ENCODE assay signal across 8 cellular contexts in the genomic region with DNA sequence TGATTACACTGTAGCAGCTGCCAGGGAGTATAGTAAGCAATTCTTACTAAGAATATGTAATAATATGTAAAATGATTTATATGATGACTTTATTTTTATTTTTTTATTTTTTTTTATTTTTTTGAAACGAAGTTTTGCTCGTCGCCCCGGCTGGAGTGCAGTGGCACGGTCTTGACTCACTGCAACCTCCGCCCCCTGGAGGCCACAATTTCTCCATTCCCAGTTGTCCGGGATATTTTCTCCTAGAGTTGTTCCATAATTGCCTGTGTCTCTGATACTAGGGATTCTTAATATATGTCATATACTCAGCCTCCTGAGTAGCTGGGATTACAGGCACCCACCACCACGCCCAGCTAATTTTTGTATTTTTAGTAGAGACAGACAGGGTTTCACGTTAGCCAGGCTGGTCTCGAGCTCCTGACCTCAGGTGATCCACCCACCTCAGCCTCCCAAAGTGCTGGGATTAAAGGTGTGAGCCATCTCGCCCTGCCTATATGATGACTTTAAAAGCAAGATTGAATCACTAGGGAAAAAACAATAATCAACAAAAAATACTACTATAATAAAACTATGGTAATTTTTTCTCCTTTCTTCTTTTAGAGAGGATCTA. TPM values are rescaled to one million over a fixed set of nuclear protein-coding genes. Genes with fewer than 3 reads are reported as not detected.
DNase-seq lines count a peak whose midpoint lies in the region; ATAC-seq and TF ChIP-seq lines count a peak whose summit lies in the region.

No MANE protein-coding gene starts in this region.

- no peaks in the 10 kb centered on the region for H3K9me3 ChIP-seq in KOPT-K1 (ENCODE audit: insufficient read depth, low read length, poor library complexity, severe bottlenecking)
- no peaks in the 10 kb centered on the region for H3K9me3 ChIP-seq in hepatocyte (ENCODE audit: low read depth)
- H3K9me3 ChIP-seq in thoracic aorta, result no peaks in the 10 kb centered on the region

- H3K27me3 ChIP-seq in hepatocyte, result no peaks in the 10 kb centered on the region
- no peaks in the 10 kb centered on the region for H3K27me3 ChIP-seq in thoracic aorta (replicated peaks; ENCODE audit: insufficient read depth)

- no peak overlapping the region for H3K4me3 ChIP-seq in hepatocyte
- H3K4me3 ChIP-seq in thoracic aorta, result no peak overlapping the region

- no peaks in the 10 kb centered on the region for H4K20me1 ChIP-seq in hepatocyte (ENCODE audit: insufficient read depth, poor library complexity, severe bottlenecking)

- H3K79me2 ChIP-seq in hepatocyte, result no peaks in the 10 kb centered on the region

- TF ChIP-seq CTCF in hepatocyte (IDR thresholded peaks at IDR 0.05; ENCODE audit: poor library complexity), result peak; percentile 66
- peak; percentile 55 for TF ChIP-seq CTCF in thoracic aorta (IDR thresholded peaks at IDR 0.05)

- H3K27ac ChIP-seq in KOPT-K1 (ENCODE audit: low read depth, low read length, poor library complexity, severe bottlenecking) (peak overlapping the region; percentile 73), hepatocyte (peak overlapping the region; percentile 44), thoracic aorta (peak overlapping the region in 1 of 2 donors; percentile 41)

- H3K36me3 ChIP-seq in KOPT-K1 (ENCODE audit: insufficient read depth, low read length), result no peaks in the 10 kb centered on the region
- H3K36me3 ChIP-seq in hepatocyte (replicated peaks; ENCODE audit: insufficient read depth, low read depth), result no peaks in the 10 kb centered on the region
- no peaks in the 10 kb centered on the region for H3K36me3 ChIP-seq in thoracic aorta

- no peak overlapping the region for H2AFZ ChIP-seq in hepatocyte

- H3K9me2 ChIP-seq in hepatocyte (replicated peaks; ENCODE audit: insufficient read depth), result no peaks in the 10 kb centered on the region

- peaks cover 15% of the 10 kb centered on the region for H3K4me1 ChIP-seq in hepatocyte (ENCODE audit: insufficient read depth)
- peaks cover 11 to 15% of the 10 kb centered on the region in 2 donors for H3K4me1 ChIP-seq in thoracic aorta (ENCODE audit: control insufficient read depth in 1 of 2, low read depth in 2 of 2)

- 26% methylated on average over 11 of the region's 11 CpGs for WGBS in hepatocyte (ENCODE audit: low lambda C conversion rate, missing lambda C conversion rate)

- H3K4me2 ChIP-seq in hepatocyte, result peak overlapping the region; percentile 30

- peak; percentile 91 for DNase-seq in DMS53 (lab: John Stamatoyannopoulos, UW)
- peak; percentile 61 for DNase-seq in amniotic epithelial cell (ENCODE audit: low read depth)
- DNase-seq in hepatocyte (ENCODE audit: low spot score), result peak; percentile 72
- peak; percentile 15 for DNase-seq in thoracic aorta (ENCODE audit: low spot score)
- no peak for DNase-seq in NOMO-1 treated with dmso at 0.1 percent for 144 hours (lab: John Stamatoyannopoulos, UW; ENCODE audit: unreplicated experiment)
- no peak for DNase-seq in NCI-H2171 treated with DMSO at 0.1 percent for 48 hours (lab: John Stamatoyannopoulos, UW)

- no peak for ATAC-seq in thoracic aorta (ENCODE audit: insufficient number of reproducible peaks, low FRiP score, low read depth)
- ATAC-seq in GM19324 (IDR thresholded peaks at IDR 0.05; ENCODE audit: low FRiP score, unreplicated experiment), result no peak

RNA-seq across cellular contexts. Expression of a gene that starts 12.2 kb away (rescaled TPM):
- total RNA-seq in hepatocyte (39.6 and 51.4 TPM in 2 replicates), thoracic aorta (10 to 100 TPM; 28.3 to 86.3 TPM)
- polyA plus RNA-seq in hepatocyte, result 22.0 and 36.7 TPM in 2 replicates

Comparison
In these comparisons a context has a peak if more than half of its experiments do, and no peak if none do; other contexts are left out.
1. DNase-seq: peak in DMS53 (single experiment), amniotic epithelial cell (single experiment), hepatocyte (single experiment) and thoracic aorta (single experiment); none in NOMO-1 treated with dmso at 0.1 percent for 144 hours (single experiment) and NCI-H2171 treated with DMSO at 0.1 percent for 48 hours (single experiment).